23 cellular contexts compared by ENCODE assay signal in genomic region chr22:43698403-43698802, GRCh38.
"Had no signal": no experiment of that assay in that cellular context is flagged by ENCODE, and none has a peak within 500 bp of the region (broad histone marks: within the 10 kb centered on the region; RNA-seq: fewer than 3 reads in every experiment).

No MANE protein-coding gene starts in this region.

- H3K27ac Mint-ChIP-seq: mesothelial cell of epicardium; natural killer cell; stimulated activated effector memory CD8-positive, alpha-beta T cell treated with anti-CD3 and anti-CD28 coated beads, Interleukin-12 subunit alpha, Interleukin-12 subunit beta, amount 100 ng/mL, for 72 hours had no signal

- H3K9me3 ChIP-seq: thyroid gland, upper lobe of right lung, vagina had no signal

- H3K36me3 Mint-ChIP-seq: mesothelial cell of epicardium; stimulated activated effector memory CD8-positive, alpha-beta T cell treated with anti-CD3 and anti-CD28 coated beads, Interleukin-12 subunit alpha, Interleukin-12 subunit beta, amount 100 ng/mL, for 72 hours had no signal

- H3K4me1 Mint-ChIP-seq: mesothelial cell of epicardium; natural killer cell; neural crest cell; stimulated activated effector memory CD8-positive, alpha-beta T cell treated with anti-CD3 and anti-CD28 coated beads, Interleukin-12 subunit alpha, Interleukin-12 subunit beta, amount 100 ng/mL, for 72 hours had no signal

- H3K4me1 ChIP-seq: heart left ventricle, right atrium auricular region, suprapubic skin, thyroid gland, upper lobe of right lung, vagina had no signal

- ATAC-seq: esophagus mucosa; heart left ventricle; left lobe of liver; stimulated activated effector memory CD8-positive, alpha-beta T cell treated with anti-CD3 and anti-CD28 coated beads, Interleukin-12 subunit alpha, Interleukin-12 subunit beta, amount 100 ng/mL, for 72 hours; stimulated activated naive CD8-positive, alpha-beta T cell treated with anti-CD3 and anti-CD28 coated beads, Interleukin-15, Interleukin-2, amounts not matched to agents 100 U/mL and 50 U/mL, for 24 hours; upper lobe of right lung had no signal

- H3K4me3 ChIP-seq: dorsolateral prefrontal cortex, heart left ventricle, right atrium auricular region, suprapubic skin, thyroid gland, upper lobe of right lung, vagina had no signal

- DNase-seq: cortex of kidney; dorsolateral prefrontal cortex; effector CD8-positive, alpha-beta T cell; heart left ventricle; hippocampal formation; kidney glomerular epithelial cell; natural killer cell; posterior cingulate gyrus; stimulated activated CD4-positive, alpha-beta T cell treated with anti-CD3 and anti-CD28 coated beads, Interleukin-4, amount 100 ng/mL, for 1 hour; stimulated activated CD8-positive, alpha-beta memory T cell treated with anti-CD3 and anti-CD28 coated beads, Interleukin-4, amount 100 ng/mL, for 48 hours; stimulated activated naive CD8-positive, alpha-beta T cell treated with anti-CD3 and anti-CD28 coated beads, Interleukin-15, Interleukin-2, amounts not matched to agents 100 U/mL and 50 U/mL, for 24 hours; thyroid gland; upper lobe of right lung had no signal

- H3K9me3 Mint-ChIP-seq: natural killer cell had no signal

- FAIRE-seq: frontal cortex, islet of Langerhans had no signal

- H3K27me3 ChIP-seq: dorsolateral prefrontal cortex, heart left ventricle, right atrium auricular region, suprapubic skin, thyroid gland, upper lobe of right lung, vagina had no signal

- H3K36me3 ChIP-seq: heart left ventricle, right atrium auricular region, suprapubic skin, thyroid gland, upper lobe of right lung, vagina had no signal

- H3K4me3 Mint-ChIP-seq: mesothelial cell of epicardium; natural killer cell; neural crest cell; stimulated activated effector memory CD8-positive, alpha-beta T cell treated with anti-CD3 and anti-CD28 coated beads, Interleukin-12 subunit alpha, Interleukin-12 subunit beta, amount 100 ng/mL, for 72 hours had no signal

- H3K27ac ChIP-seq: dorsolateral prefrontal cortex, heart left ventricle, right atrium auricular region, suprapubic skin, thyroid gland, upper lobe of right lung, vagina had no signal
